In the genomic region with DNA sequence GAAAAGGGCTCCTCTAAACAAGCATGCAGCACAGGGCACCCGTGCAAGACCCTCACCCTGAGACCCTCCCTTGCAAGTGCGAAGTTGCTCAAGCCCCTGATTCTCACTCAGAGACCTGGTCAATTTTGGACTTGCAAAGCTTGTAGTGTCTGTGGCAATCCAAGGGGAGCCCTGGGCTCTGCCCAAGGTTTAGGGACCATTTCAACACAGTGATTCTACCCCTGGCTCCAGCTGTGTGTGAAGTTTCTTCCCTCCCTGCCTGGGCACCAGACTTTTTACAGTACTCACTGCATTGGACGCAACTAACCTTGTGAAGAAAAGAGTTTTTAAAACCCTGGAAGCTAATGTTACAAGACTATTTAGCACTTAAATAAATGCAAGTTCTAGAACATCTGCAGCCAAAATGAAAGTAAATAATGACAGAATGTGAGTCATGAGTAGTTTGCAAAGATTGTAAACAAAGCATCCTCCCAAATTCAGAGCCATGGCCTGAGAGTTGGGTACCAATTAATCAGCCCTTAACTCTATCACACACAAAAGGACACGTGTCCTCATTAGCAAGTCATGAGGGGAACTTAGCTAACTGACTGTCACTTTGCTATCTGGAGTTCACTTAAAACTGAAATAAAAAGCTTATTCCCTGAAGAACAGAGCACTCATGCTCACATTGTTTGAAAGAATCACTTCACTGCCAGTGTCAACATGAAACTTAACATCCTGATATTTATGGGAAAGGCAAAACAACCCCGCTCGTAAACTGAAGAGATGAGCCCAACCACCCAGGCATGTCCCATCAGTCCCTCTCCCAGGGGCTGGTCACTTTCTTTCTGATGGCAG, we compare ENCODE assay signal across 11 cellular contexts. TPM values are rescaled to one million over a fixed set of nuclear protein-coding genes. Genes with fewer than 3 reads are reported as not detected.
A peak's percentile ranks its signal among the peaks of the same experiment; 100 is the strongest.
DNase-seq lines count a peak whose midpoint lies in the region; ATAC-seq and TF ChIP-seq lines count a peak whose summit lies in the region.
"Had no signal": no experiment of that assay in that cellular context is flagged by ENCODE, and none has a peak within 500 bp of the region (broad histone marks: within the 10 kb centered on the region; RNA-seq: fewer than 3 reads in every experiment).

No MANE protein-coding gene starts in this region.

- intact Hi-C loops in Right ventricle myocardium inferior (cut with DNase I): no loop called here

- no peak for TF ChIP-seq CTCF in AG10803 (conservative IDR thresholded peaks at IDR 0.05; ENCODE audit: low read length)

- peaks cover 45% of the 10 kb centered on the region for H3K36me3 Mint-ChIP-seq in activated naive CD8-positive, alpha-beta T cell treated with anti-CD3 and anti-CD28 coated beads for 36 hours

- no peak overlapping the region for H3K4me3 Mint-ChIP-seq in activated naive CD8-positive, alpha-beta T cell treated with anti-CD3 and anti-CD28 coated beads for 36 hours

- H3K27ac Mint-ChIP-seq in activated naive CD8-positive, alpha-beta T cell treated with anti-CD3 and anti-CD28 coated beads for 36 hours: peak overlapping the region; percentile 46

- peak overlapping the region; percentile 60 for H3K27ac ChIP-seq in muscle layer of colon (ENCODE audit: low read depth, low read length)
- H3K27ac ChIP-seq: tibial artery had no signal

- H3K4me3 ChIP-seq in AG10803 (ENCODE audit: low read length): no peak overlapping the region
- no peak overlapping the region for H3K4me3 ChIP-seq in muscle layer of colon (ENCODE audit: low read depth in 1 of 2, low read length in 2 of 2)
- H3K4me3 ChIP-seq: tibial artery had no signal

- DNase-seq in AG10803 (ENCODE audit: low read depth) (peak; percentile 48), ELR (ENCODE audit: low read depth) (peak; percentile 49), globus pallidus (ENCODE audit: low spot score) (no peak), Right ventricle myocardium inferior (ENCODE audit: missing footprints) (no peak), glomerular visceral epithelial cell (ENCODE audit: extremely low spot score) (no peak), amniotic stem cell (lab: John Stamatoyannopoulos, UW) (no peak)
- DNase-seq in activated naive CD8-positive, alpha-beta T cell treated with anti-CD3 and anti-CD28 coated beads for 36 hours: no peak
- DNase-seq: hippocampal formation, NCI-H1694 had no signal

- no peaks in the 10 kb centered on the region for H3K27me3 ChIP-seq in muscle layer of colon (ENCODE audit: control insufficient read depth in 1 of 2, insufficient read depth in 2 of 2, low read length in 2 of 2)
- H3K27me3 ChIP-seq: tibial artery had no signal

- H3K9me3 Mint-ChIP-seq in activated naive CD8-positive, alpha-beta T cell treated with anti-CD3 and anti-CD28 coated beads for 36 hours: no peaks in the 10 kb centered on the region

- H3K4me1 Mint-ChIP-seq in activated naive CD8-positive, alpha-beta T cell treated with anti-CD3 and anti-CD28 coated beads for 36 hours: peaks cover 78% of the 10 kb centered on the region

- no peak for ATAC-seq in Right ventricle myocardium inferior

- no peaks in the 10 kb centered on the region for H3K9me3 ChIP-seq in muscle layer of colon (ENCODE audit: low read length)
- H3K9me3 ChIP-seq: tibial artery had no signal

- H3K4me1 ChIP-seq in muscle layer of colon (ENCODE audit: insufficient read depth, low read length): peaks cover 31% of the 10 kb centered on the region

- H3K9ac ChIP-seq in muscle layer of colon (ENCODE audit: low read length): no peak overlapping the region

- H3K36me3 ChIP-seq in muscle layer of colon (ENCODE audit: insufficient read depth, low read length): peaks cover 8% of the 10 kb centered on the region
- H3K36me3 ChIP-seq: tibial artery had no signal

- H3K27me3 Mint-ChIP-seq in activated naive CD8-positive, alpha-beta T cell treated with anti-CD3 and anti-CD28 coated beads for 36 hours: no peaks in the 10 kb centered on the region

RNA-seq across cellular contexts. Expression of a gene that starts 48.1 kb away (rescaled TPM):
- total RNA-seq in activated naive CD8-positive, alpha-beta T cell treated with anti-CD3 and anti-CD28 coated beads for 36 hours: 100 to 1,000 TPM; 273 to 294 TPM
- 7.2 TPM for total RNA-seq in Right ventricle myocardium inferior

Comparison
In these comparisons a context has a peak if more than half of its experiments do, and no peak if none do; other contexts are left out.
1. DNase-seq: peak in AG10803 (single experiment) and ELR (single experiment); none in activated naive CD8-positive, alpha-beta T cell treated with anti-CD3 and anti-CD28 coated beads for 36 hours (single experiment), globus pallidus (single experiment), Right ventricle myocardium inferior (single experiment), glomerular visceral epithelial cell (single experiment) and amniotic stem cell (single experiment).
2. RNA of a gene that starts 48.1 kb away (total RNA-seq): 273 to 294 TPM in activated naive CD8-positive, alpha-beta T cell treated with anti-CD3 and anti-CD28 coated beads for 36 hours; 7.2 TPM in Right ventricle myocardium inferior (single experiment); every median in the first group is over 10 times any median in the second.